ENCODE assay signal across 15 cellular contexts in genomic region chr12:70854871-70855578, GRCh38.
DNase-seq lines count a peak whose midpoint lies in the region; ATAC-seq and TF ChIP-seq lines count a peak whose summit lies in the region.
"Had no signal": no experiment of that assay in that cellular context is flagged by ENCODE, and none has a peak within 500 bp of the region (broad histone marks: within the 10 kb centered on the region; RNA-seq: fewer than 3 reads in every experiment).

No MANE protein-coding gene starts in this region.

- H3K23ac ChIP-seq in H9 (ENCODE audit: insufficient read length, low read depth, low read length) = no peak overlapping the region

- ATAC-seq in WTC11 (peak; percentile 41), aorta (ENCODE audit: low FRiP score) (no peak)

- POLR2A ChIA-PET in WTC11 (lab: Charles Lee) = no interaction called here

- in situ Hi-C loops in G401 (cut with HindIII; ENCODE audit: low sequenced_read_pairs) = no loop called here

- H3K27ac Mint-ChIP-seq in WTC11 (no peak overlapping the region), H9 (no peak overlapping the region; a peak in 1 of 7 replicates)
- H3K27ac Mint-ChIP-seq: CD4-positive, alpha-beta memory T cell had no signal

- H3K36me3 Mint-ChIP-seq in WTC11 (no peaks in the 10 kb centered on the region), H9 (ENCODE audit: insufficient read depth in 1 of 3, low read depth in 3 of 3) (no peaks in the 10 kb centered on the region)
- H3K36me3 Mint-ChIP-seq: CD4-positive, alpha-beta memory T cell had no signal

- H3K4ac ChIP-seq in H9 (ENCODE audit: low read depth, low read length) = no peak overlapping the region

- H3K4me1 ChIP-seq in hepatocyte (ENCODE audit: insufficient read depth) (no peaks in the 10 kb centered on the region), aorta (ENCODE audit: control insufficient read depth in 1 of 2, insufficient read depth in 2 of 2, low read length in 2 of 2) (peaks cover 3 to 15% of the 10 kb centered on the region in 2 donors), H9 (ENCODE audit: insufficient read depth, low read length) (peaks cover 2% of the 10 kb centered on the region; the same call in 1 of the 2 replicates), smooth muscle cell (ENCODE audit: low read depth) (no peaks in the 10 kb centered on the region)

- no peak overlapping the region for H2BK15ac ChIP-seq in H9 (ENCODE audit: low read depth, low read length)

- intact Hi-C loops in aorta (cut with DNase I) = loop anchor here (5.0 to 10.0 kb wide), 3 partner anchors 157 to 260 kb away; no protein-coding TSS in a partner anchor

- no peak overlapping the region for H3K56ac ChIP-seq in H9 (ENCODE audit: insufficient read length, low read depth, low read length)

- no peak overlapping the region for H3T11ph ChIP-seq in H9 (ENCODE audit: low read length)

- H3K4me3 ChIP-seq in hepatocyte (no peak overlapping the region), aorta (ENCODE audit: low read length in 2 of 2) (peak overlapping the region in 1 of 2 donors; percentile 18), smooth muscle cell (no peak overlapping the region)

- H4K5ac ChIP-seq in H9 (ENCODE audit: insufficient read length, low read depth, low read length) = no peak overlapping the region

- no peaks in the 10 kb centered on the region for H3K79me1 ChIP-seq in H9 (ENCODE audit: insufficient read depth, low read depth, low read length, poor library complexity, severe bottlenecking)

- H2AFZ ChIP-seq in hepatocyte (no peak overlapping the region), H9 (ENCODE audit: low read length) (no peak overlapping the region), smooth muscle cell (ENCODE audit: low read depth) (no peak overlapping the region)

- H2BK120ac ChIP-seq in H9 (ENCODE audit: low read depth, low read length, poor library complexity, severe bottlenecking) = no peak overlapping the region

- CTCF ChIA-PET in WTC11 (lab: Charles Lee) = interaction anchor here (1.1 kb wide), 1 partner anchor 136 kb away, joined by 3 read pairs; no protein-coding TSS in a partner anchor

- no peaks in the 10 kb centered on the region for H3K79me2 ChIP-seq in hepatocyte
- H3K79me2 ChIP-seq in H9 (ENCODE audit: insufficient read depth, low read length) = no peaks in the 10 kb centered on the region
- no peaks in the 10 kb centered on the region for H3K79me2 ChIP-seq in smooth muscle cell (ENCODE audit: low read depth)

- H2BK20ac ChIP-seq in H9 (ENCODE audit: low read depth, low read length, poor library complexity, severe bottlenecking) = no peak overlapping the region

- no peaks in the 10 kb centered on the region for H3K9me3 Mint-ChIP-seq in WTC11
- no peaks in the 10 kb centered on the region for H3K9me3 Mint-ChIP-seq in H9
- H3K9me3 Mint-ChIP-seq: CD4-positive, alpha-beta memory T cell had no signal

- DNase-seq in G401 (ENCODE audit: low spot score) = peak; percentile 57
- no peak for DNase-seq in WTC11 (ENCODE audit: low spot score)
- DNase-seq in hepatocyte (ENCODE audit: low spot score) = no peak
- DNase-seq in aorta = no peak
- DNase-seq in H9 = no peak
- no peak for DNase-seq in stimulated activated CD4-positive, alpha-beta T cell treated with anti-CD3 and anti-CD28 coated beads, Interleukin-15, amount 100 ng/mL, for 24 hours
- DNase-seq in smooth muscle cell (lab: John Stamatoyannopoulos, UW; ENCODE audit: unreplicated experiment) = no peak
- DNase-seq: ACHN; BE2C; CD4-positive, alpha-beta memory T cell; DND-41; GF-D8; H7 had no signal

- no peaks in the 10 kb centered on the region for H3K36me3 ChIP-seq in hepatocyte (replicated peaks; ENCODE audit: insufficient read depth, low read depth)
- H3K36me3 ChIP-seq in aorta (ENCODE audit: control insufficient read depth in 1 of 2, insufficient read depth in 2 of 2, low read length in 1 of 2) = no peaks in the 10 kb centered on the region
- H3K36me3 ChIP-seq in smooth muscle cell (ENCODE audit: low read depth) = no peaks in the 10 kb centered on the region

- H4K91ac ChIP-seq in H9 (ENCODE audit: insufficient read length, low read depth, low read length) = no peak overlapping the region

- no peak overlapping the region for H2AK5ac ChIP-seq in H9 (ENCODE audit: insufficient read length, low read length)

- H3K9me2 ChIP-seq in hepatocyte (replicated peaks; ENCODE audit: insufficient read depth) = no peaks in the 10 kb centered on the region

- H3K27me3 ChIP-seq in hepatocyte (no peaks in the 10 kb centered on the region), aorta (ENCODE audit: control insufficient read depth in 1 of 2, insufficient read depth in 2 of 2, low read length in 1 of 2) (no peaks in the 10 kb centered on the region), H9 (ENCODE audit: insufficient read depth, low read length) (peaks cover 2% of the 10 kb centered on the region; the same call in 1 of the 2 replicates), smooth muscle cell (ENCODE audit: low read depth) (no peaks in the 10 kb centered on the region)
- H3K27me3 ChIP-seq: BE2C had no signal

- 65% methylated on average over 3 of the region's 3 CpGs for WGBS in hepatocyte (ENCODE audit: low lambda C conversion rate, missing lambda C conversion rate)
- WGBS in aorta, 2 donors = 4 to 9% methylated on average over 3 of the region's 3 CpGs
- no CpG with 5 or more reads among the region's 3 CpGs for WGBS in H9 (ENCODE audit: extremely low coverage, insufficient read length, low lambda C conversion rate)
- 87% methylated on average over 3 of the region's 3 CpGs for WGBS in smooth muscle cell (ENCODE audit: low lambda C conversion rate)

- H3K27ac ChIP-seq in hepatocyte (peak overlapping the region; percentile 20), aorta (ENCODE audit: low read depth in 1 of 2, low read length in 2 of 2) (peak overlapping the region; percentile 28 to 82), H9 (ENCODE audit: insufficient read length, low read depth, low read length) (no peak overlapping the region), smooth muscle cell (ENCODE audit: low read depth) (no peak overlapping the region)
- H3K27ac ChIP-seq: C4-2B, HL-60 had no signal

- no peak overlapping the region for H3K14ac ChIP-seq in H9 (ENCODE audit: insufficient read depth, low read length)

- peaks cover 15% of the 10 kb centered on the region for H3K27me3 Mint-ChIP-seq in WTC11 (ENCODE audit: low read depth)
- no peaks in the 10 kb centered on the region for H3K27me3 Mint-ChIP-seq in H9 (ENCODE audit: low read depth)
- H3K27me3 Mint-ChIP-seq: CD4-positive, alpha-beta memory T cell had no signal

- H3K4me3 Mint-ChIP-seq in WTC11 = no peak overlapping the region
- H3K4me3 Mint-ChIP-seq in H9 = no peak overlapping the region
- H3K4me3 Mint-ChIP-seq: CD4-positive, alpha-beta memory T cell had no signal

- no peak overlapping the region for H3K9ac ChIP-seq in H9 (ENCODE audit: extremely low read depth, insufficient read length, low read length)
- no peak overlapping the region for H3K9ac ChIP-seq in smooth muscle cell (ENCODE audit: low read depth)

- no peak overlapping the region for H2BK12ac ChIP-seq in H9 (ENCODE audit: insufficient read length, low read depth, low read length)

- H2BK5ac ChIP-seq in H9 (ENCODE audit: insufficient read length, low read length) = no peak overlapping the region

- H3K9me3 ChIP-seq in hepatocyte (ENCODE audit: low read depth) (no peaks in the 10 kb centered on the region), aorta (ENCODE audit: control insufficient read depth, low read length) (no peaks in the 10 kb centered on the region), H9 (ENCODE audit: control insufficient read depth, low read depth, low read length) (no peaks in the 10 kb centered on the region), smooth muscle cell (replicated peaks; ENCODE audit: low read depth) (no peaks in the 10 kb centered on the region)
- H3K9me3 ChIP-seq: BE2C had no signal

- no peaks in the 10 kb centered on the region for H3K23me2 ChIP-seq in H9 (ENCODE audit: insufficient read length, low read depth, low read length, poor library complexity, severe bottlenecking)

- H4K20me1 ChIP-seq in hepatocyte (ENCODE audit: insufficient read depth, poor library complexity, severe bottlenecking) = no peaks in the 10 kb centered on the region
- no peaks in the 10 kb centered on the region for H4K20me1 ChIP-seq in H9 (ENCODE audit: control insufficient read depth, insufficient read depth, insufficient read length)
- no peaks in the 10 kb centered on the region for H4K20me1 ChIP-seq in smooth muscle cell (ENCODE audit: low read depth)

- no peaks in the 10 kb centered on the region for H3F3A ChIP-seq in smooth muscle cell (ENCODE audit: low read depth)

- no peak overlapping the region for H4K8ac ChIP-seq in H9 (replicated peaks; ENCODE audit: insufficient read length, low read depth, low read length)

- H3K4me2 ChIP-seq in hepatocyte (no peak overlapping the region), H9 (ENCODE audit: insufficient read depth, insufficient read length, low read length) (no peak overlapping the region), smooth muscle cell (no peak overlapping the region)

- peaks cover 13% of the 10 kb centered on the region for H3K4me1 Mint-ChIP-seq in WTC11
- peaks cover 11 to 13% of the 10 kb centered on the region in 2 experiments for H3K4me1 Mint-ChIP-seq in H9
- H3K4me1 Mint-ChIP-seq: CD4-positive, alpha-beta memory T cell had no signal

- H3K18ac ChIP-seq in H9 (ENCODE audit: insufficient read length, low read depth, low read length) = no peak overlapping the region

- TF ChIP-seq CTCF in WTC11 (IDR thresholded peaks at IDR 0.05) (no peak), hepatocyte (IDR thresholded peaks at IDR 0.05; ENCODE audit: poor library complexity) (no peak), H9 (conservative IDR thresholded peaks at IDR 0.05) (no peak), smooth muscle cell (IDR thresholded peaks at IDR 0.05; ENCODE audit: borderline replicate concordance, insufficient read depth, poor library complexity, severe bottlenecking) (no peak)

TF ChIP-seq in WTC11, 78 proteins besides CTCF, POLR2A, EP300 and RAD21:
- no peak for TF ChIP-seq FOXP1 (CRISPR knock-in tag; IDR thresholded peaks at IDR 0.05; ENCODE audit: borderline replicate concordance)
- TF ChIP-seq EMX1 (CRISPR knock-in tag; IDR thresholded peaks at IDR 0.05) = no peak
TF ChIP-seq in WTC11: peak in this region for 0.

Comparison
In these comparisons a context has a peak if more than half of its experiments do, and no peak if none do; other contexts are left out.
1. H3K27ac ChIP-seq: peak in hepatocyte (single experiment) and aorta (2 of 2); none in H9 (single experiment) and smooth muscle cell (single experiment).